8 cellular contexts compared by ENCODE assay signal in genomic region chr20:36848078-36848660, GRCh38. TPM values are rescaled to one million over a fixed set of nuclear protein-coding genes. Genes with fewer than 3 reads are reported as not detected.
DNase-seq lines count a peak whose midpoint lies in the region; ATAC-seq and TF ChIP-seq lines count a peak whose summit lies in the region.

No MANE protein-coding gene starts in this region.

- H3K4me2 ChIP-seq in BLaER1, result peak overlapping the region; percentile 88

- TF ChIP-seq CTCF in WTC11 (IDR thresholded peaks at IDR 0.05), result no peak
- no peak for TF ChIP-seq CTCF in glutamatergic neuron (IDR thresholded peaks at IDR 0.05; ENCODE audit: partially characterized antibody, unreplicated experiment)
- TF ChIP-seq CTCF in sigmoid colon (IDR thresholded peaks at IDR 0.05), result no peak

- H3K9me3 ChIP-seq in BLaER1 (peaks cover 17% of the 10 kb centered on the region), sigmoid colon (no peaks in the 10 kb centered on the region)

- POLR2A ChIA-PET in WTC11 (lab: Charles Lee), result interaction anchor here (0.8 kb wide), 1 partner anchor 12 kb away, joined by 4 read pairs; no protein-coding TSS in a partner anchor

- no peak for ATAC-seq in WTC11
- ATAC-seq in GM21723 (IDR thresholded peaks at IDR 0.05; ENCODE audit: unreplicated experiment), result no peak
- ATAC-seq in HG03039 (IDR thresholded peaks at IDR 0.05; ENCODE audit: unreplicated experiment), result no peak

- H3K36me3 ChIP-seq in BLaER1 (peaks cover 23% of the 10 kb centered on the region), sigmoid colon (peaks cover 0 to under 1% (median 0%) of the 10 kb centered on the region in 4 donors)

- H3K27ac ChIP-seq in BLaER1, result peak overlapping the region; percentile 99
- H3K27ac ChIP-seq in sigmoid colon, result peak overlapping the region; percentile 94 to 99 (median 97)

- H3K27me3 ChIP-seq in BLaER1 (no peaks in the 10 kb centered on the region), sigmoid colon (no peaks in the 10 kb centered on the region)

- H3K9ac ChIP-seq in BLaER1, result peak overlapping the region; percentile 89; the same call in 1 of the 2 replicates

- H3K9me3 Mint-ChIP-seq in WTC11 (peaks cover 12% of the 10 kb centered on the region), glutamatergic neuron (ENCODE audit: unreplicated experiment) (peaks cover 11% of the 10 kb centered on the region)

- CTCF ChIA-PET in WTC11 (lab: Charles Lee), result interaction anchor here (0.7 to 3.2 kb wide), 6 partner anchors 8 to 46 kb away, joined by 3 to 14 read pairs (median 4); no protein-coding TSS in a partner anchor

- H3K4me3 ChIP-seq in BLaER1 (no peak overlapping the region), sigmoid colon (no peak overlapping the region)

- H4K20me1 ChIP-seq in BLaER1, result peaks cover 13% of the 10 kb centered on the region

- DNase-seq in WTC11 (ENCODE audit: low spot score), result no peak
- no peak for DNase-seq in glutamatergic neuron
- peak; percentile 93 for DNase-seq in sigmoid colon
- no peak for DNase-seq in NOMO-1 (lab: John Stamatoyannopoulos, UW; ENCODE audit: unreplicated experiment in 2 of 2)
- DNase-seq in NCI-H345 treated with DMSO at 0.1 percent for 48 hours (lab: John Stamatoyannopoulos, UW; ENCODE audit: unreplicated experiment), result no peak

- no peak for TF ChIP-seq POLR2A in sigmoid colon (IDR thresholded peaks at IDR 0.05)

- 67 to 71% methylated on average over 6 of the region's 6 CpGs for WGBS in sigmoid colon, 2 donors

- H3K36me3 Mint-ChIP-seq in WTC11 (peaks cover 14% of the 10 kb centered on the region), glutamatergic neuron (ENCODE audit: unreplicated experiment) (peaks cover 12% of the 10 kb centered on the region)

- peaks cover 8% of the 10 kb centered on the region for H3K4me1 Mint-ChIP-seq in WTC11
- H3K4me1 Mint-ChIP-seq in glutamatergic neuron (ENCODE audit: low read depth, unreplicated experiment), result peaks cover 36% of the 10 kb centered on the region

- H3K27ac Mint-ChIP-seq in WTC11 (peak overlapping the region; percentile 49; the same call in 1 of the 2 replicates), glutamatergic neuron (ENCODE audit: unreplicated experiment) (peak overlapping the region; percentile 72)

- H3K27me3 Mint-ChIP-seq in WTC11 (ENCODE audit: low read depth) (no peaks in the 10 kb centered on the region), glutamatergic neuron (ENCODE audit: unreplicated experiment) (peaks cover 7% of the 10 kb centered on the region)

- TF ChIP-seq EP300 in sigmoid colon (IDR thresholded peaks at IDR 0.05), result peak in 3 of 4 donors; percentile 22 to 52 (median 38)

- intact Hi-C loops in sigmoid colon (cut with DNase I), result loop anchor here (2.0 kb wide), 1 partner anchor 13 kb away; no protein-coding TSS in a partner anchor

- H3K4me1 ChIP-seq in BLaER1 (peaks cover 97% of the 10 kb centered on the region), sigmoid colon (peaks cover 0 to 87% (median 82%) of the 10 kb centered on the region in 4 donors)

- H3K4me3 Mint-ChIP-seq in WTC11, result no peak overlapping the region
- peak overlapping the region; percentile 34 for H3K4me3 Mint-ChIP-seq in glutamatergic neuron (ENCODE audit: unreplicated experiment)

TF ChIP-seq in WTC11, 78 proteins besides CTCF, POLR2A, EP300 and RAD21:
- no peak for TF ChIP-seq SP1 (CRISPR knock-in tag; conservative IDR thresholded peaks at IDR 0.05)
- no peak for TF ChIP-seq ZBTB21 (CRISPR knock-in tag; IDR thresholded peaks at IDR 0.05; ENCODE audit: borderline replicate concordance)
- no peak for TF ChIP-seq ZNF396 (CRISPR knock-in tag; IDR thresholded peaks at IDR 0.05; ENCODE audit: borderline replicate concordance)
- TF ChIP-seq TP53 (CRISPR knock-in tag; IDR thresholded peaks at IDR 0.05), result no peak
- TF ChIP-seq TCF7 (CRISPR knock-in tag; IDR thresholded peaks at IDR 0.05; ENCODE audit: low read depth), result no peak

RNA-seq across cellular contexts. Expression of gene TLDC2, which starts 27.8 kb away (rescaled TPM):
- 0.09 to 0.25 TPM (median 0.17 TPM) in 3 replicates for total RNA-seq in WTC11 (2021)
- total RNA-seq in glutamatergic neuron (ENCODE audit: unreplicated experiment), result not detected
- total RNA-seq in sigmoid colon, result under 1 TPM in 1 of 4 donors, not detected in 3; 0.36 TPM
- 10 to 100 TPM; 14.6 to 25.8 (median 24.3) TPM for polyA plus RNA-seq in sigmoid colon
